Comparison of ENCODE assay signal across 8 cellular contexts in the genomic region with DNA sequence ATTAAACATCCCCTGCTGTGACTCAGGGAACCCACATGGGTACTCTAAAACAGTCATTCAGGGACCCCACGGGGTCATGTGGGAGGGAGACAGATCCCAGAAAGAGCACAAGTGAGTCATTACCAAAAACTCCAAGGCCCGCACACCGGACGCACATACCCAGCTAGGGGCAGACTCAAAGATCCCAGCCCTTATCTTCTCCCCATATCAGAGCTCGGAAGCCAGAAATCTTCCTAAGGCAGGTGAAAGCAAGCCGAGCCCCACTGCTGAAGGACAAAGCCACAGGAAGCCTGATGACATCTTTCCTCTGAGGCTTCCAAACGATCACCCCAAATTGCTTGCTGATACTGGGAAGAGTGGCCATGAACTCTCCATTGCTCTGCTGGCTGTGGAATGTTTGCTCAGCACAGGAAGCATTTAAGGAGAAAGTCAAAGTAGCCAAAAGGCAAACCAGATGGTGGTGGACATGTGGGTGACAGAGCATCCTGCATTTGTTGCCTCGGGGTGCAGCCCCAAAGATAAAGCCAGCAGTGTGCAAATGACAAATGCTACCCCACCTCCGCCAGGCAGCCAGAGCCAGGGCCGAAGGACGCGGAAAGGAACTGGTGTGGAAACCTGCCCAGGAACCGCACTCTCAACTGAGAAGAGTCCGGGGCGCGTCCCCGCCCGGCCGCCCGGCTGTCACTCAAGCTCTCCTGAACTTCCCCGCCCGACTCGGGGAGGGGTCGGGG. TPM values are rescaled to one million over a fixed set of nuclear protein-coding genes. Genes with fewer than 3 reads are reported as not detected.
DNase-seq lines count a peak whose midpoint lies in the region; ATAC-seq and TF ChIP-seq lines count a peak whose summit lies in the region.

No MANE protein-coding gene starts in this region.

- H3K4me1 ChIP-seq in mucosa of descending colon (ENCODE audit: low read depth): peaks cover 14% of the 10 kb centered on the region

- intact Hi-C loops in mucosa of descending colon (cut with DNase I, micrococcal nuclease): no loop called here

- H3K4me3 ChIP-seq in mucosa of descending colon: peak overlapping the region; percentile 61

- peak; percentile 54 to 70 for DNase-seq in AML-193 (lab: John Stamatoyannopoulos, UW)
- DNase-seq in NOMO-1 treated with dmso at 0.1 percent for 144 hours (lab: John Stamatoyannopoulos, UW; ENCODE audit: unreplicated experiment): peak; percentile 55
- DNase-seq in activated T-cell treated with anti-CD3 and anti-CD28 coated beads for 1 hour (ENCODE audit: low read depth): peak; percentile 42
- DNase-seq in epidermal melanocyte (ENCODE audit: insufficient read length, low spot score): peak; percentile 60
- DNase-seq in mucosa of descending colon: peak; percentile 82 to 89 (median 85)
- peak; percentile 65 to 72 for DNase-seq in stimulated activated CD8-positive, alpha-beta memory T cell treated with anti-CD3 and anti-CD28 coated beads, Interleukin-2, amount 100 ng/mL, for 48 hours (ENCODE audit: low read depth in 2 of 2)

- ATAC-seq in GM18909 (IDR thresholded peaks at IDR 0.05; ENCODE audit: poor library complexity, unreplicated experiment) (peak; percentile 52), HG03139 (IDR thresholded peaks at IDR 0.05; ENCODE audit: unreplicated experiment) (peak; percentile 36), mucosa of descending colon (peak; percentile 62)

- no peaks in the 10 kb centered on the region for H3K9me3 ChIP-seq in mucosa of descending colon

- TF ChIP-seq CTCF in mucosa of descending colon (IDR thresholded peaks at IDR 0.05): no peak

- no peaks in the 10 kb centered on the region for H3K36me3 ChIP-seq in mucosa of descending colon (ENCODE audit: low read depth)

RNA-seq across cellular contexts. Expression of gene ACTR1B, which starts 0.8 kb away (rescaled TPM):
- total RNA-seq in mucosa of descending colon: 10 to 100 TPM; 63.4 to 79.7 (median 78.3) TPM

RNA-seq across cellular contexts. Expression of gene C2orf92, which starts 6.5 kb away (rescaled TPM):
- 10 to 100 TPM in 2 of 3 donors, 1 to 10 TPM in 1; 8.7 to 12.5 (median 11.7) TPM for total RNA-seq in mucosa of descending colon

RNA-seq across cellular contexts. Expression of gene COX5B, which starts 17.2 kb away (rescaled TPM):
- 100 to 1,000 TPM; 410 to 732 (median 521) TPM for total RNA-seq in mucosa of descending colon

RNA-seq across cellular contexts. Expression of gene ZAP70, which starts 50.3 kb away (rescaled TPM):
- 1 to 10 TPM; 3.5 to 7.5 (median 5.4) TPM for total RNA-seq in mucosa of descending colon

Comparison
In these comparisons a context has a peak if more than half of its experiments do, and no peak if none do; other contexts are left out.
1. Peak in every context shown above with its lines: DNase-seq, ATAC-seq and H3K4me3 ChIP-seq.